ENCODE assay signal across 1 cellular context in the genomic region with DNA sequence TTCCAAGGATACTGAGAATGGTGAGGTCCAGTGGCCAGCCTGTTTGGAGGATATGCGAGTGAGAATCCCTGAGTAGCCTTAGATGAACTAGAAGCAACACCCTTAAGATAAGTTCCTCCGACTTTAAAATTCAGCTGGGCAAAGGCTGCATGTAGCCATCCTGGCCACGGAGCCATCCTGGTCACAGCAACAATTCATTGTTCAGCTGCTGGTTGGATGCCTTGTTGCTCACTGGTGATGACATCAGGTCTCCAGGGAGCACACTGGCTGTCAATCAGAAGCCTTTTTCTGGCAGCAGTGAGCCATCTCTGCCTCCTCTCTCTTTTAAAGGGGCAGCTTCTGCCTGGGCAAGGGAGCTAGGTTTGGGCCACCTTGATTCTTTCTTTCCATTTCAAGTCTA.
TF ChIP-seq lines count a peak whose summit lies in the region.

No MANE protein-coding gene starts in this region.

TF ChIP-seq in H1, 55 proteins besides CTCF, POLR2A, EP300 and RAD21:
- TF ChIP-seq, protein P1, sequence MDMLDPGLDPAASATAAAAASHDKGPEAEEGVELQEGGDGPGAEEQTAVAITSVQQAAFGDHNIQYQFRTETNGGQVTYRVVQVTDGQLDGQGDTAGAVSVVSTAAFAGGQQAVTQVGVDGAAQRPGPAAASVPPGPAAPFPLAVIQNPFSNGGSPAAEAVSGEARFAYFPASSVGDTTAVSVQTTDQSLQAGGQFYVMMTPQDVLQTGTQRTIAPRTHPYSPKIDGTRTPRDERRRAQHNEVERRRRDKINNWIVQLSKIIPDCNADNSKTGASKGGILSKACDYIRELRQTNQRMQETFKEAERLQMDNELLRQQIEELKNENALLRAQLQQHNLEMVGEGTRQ (IDR thresholded peaks at IDR 0.05; ENCODE audit: low read length), result no peak
- TF ChIP-seq BACH1 (IDR thresholded peaks at IDR 0.05; ENCODE audit: low read length), result no peak
- no peak for TF ChIP-seq HDAC6 (IDR thresholded peaks at IDR 0.05; ENCODE audit: low read depth, low read length)
- TF ChIP-seq TBP (IDR thresholded peaks at IDR 0.05; ENCODE audit: low read depth, low read length), result no peak
- no peak for TF ChIP-seq GTF2F1 (IDR thresholded peaks at IDR 0.05; ENCODE audit: borderline replicate concordance, low read depth, low read length)
- TF ChIP-seq GABPA (IDR thresholded peaks at IDR 0.05; ENCODE audit: borderline replicate concordance, insufficient read depth, low read length), result no peak
- TF ChIP-seq RXRA (IDR thresholded peaks at IDR 0.05; ENCODE audit: insufficient read depth, low read depth, low read length), result no peak
- no peak for TF ChIP-seq KDM4A (IDR thresholded peaks at IDR 0.05; ENCODE audit: low read depth, low read length, severe bottlenecking)
